8 cellular contexts compared by ENCODE assay signal in the genomic region with DNA sequence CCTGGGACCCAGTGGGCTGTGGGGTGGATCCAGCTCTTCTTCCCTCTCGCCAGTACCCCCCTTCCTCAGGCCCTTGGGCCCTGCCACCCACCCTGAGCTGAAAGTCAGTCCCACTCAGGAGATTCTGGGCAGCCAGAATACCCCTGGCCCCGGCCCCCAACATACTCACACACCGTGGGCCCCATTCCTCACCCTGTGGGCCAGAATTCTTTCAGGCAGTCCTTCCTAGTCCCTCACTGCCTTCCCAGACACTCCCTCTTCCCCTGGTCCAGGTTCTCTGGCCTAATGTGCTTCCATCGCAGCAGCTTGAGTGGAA. TPM values are rescaled to one million over a fixed set of nuclear protein-coding genes. Genes with fewer than 3 reads are reported as not detected.
DNase-seq lines count a peak whose midpoint lies in the region; ATAC-seq, FAIRE-seq and TF ChIP-seq lines count a peak whose summit lies in the region.

No MANE protein-coding gene starts in this region.

- peaks cover 22% of the 10 kb centered on the region for H3F3A ChIP-seq in neural progenitor cell (ENCODE audit: low read depth)

- CTCF ChIA-PET in A549 (lab: Yijun Ruan, JAX), result interaction anchor here (0.6 to 20.0 kb wide), 14 partner anchors 9 to 144 kb away, joined by 3 to 1913 read pairs (median 4); a partner anchor contains a TSS

- H3K9ac ChIP-seq in neural progenitor cell, result no peak overlapping the region

- no peak overlapping the region for H3K4me3 Mint-ChIP-seq in neural progenitor cell

- DNase-seq in A549 (ENCODE audit: low read depth in 1 of 2, low spot score in 1 of 2) (no peak), HL-60 (ENCODE audit: low read depth in 1 of 2, low spot score in 1 of 2) (no peak), brain microvascular endothelial cell (no peak), neural progenitor cell (ENCODE audit: low spot score) (no peak), NCI-H524 (lab: John Stamatoyannopoulos, UW) (no peak), inferior parietal cortex (ENCODE audit: extremely low spot score) (no peak)
- DNase-seq in activated CD4-positive, CD25-positive, alpha-beta regulatory T cell (lab: John Stamatoyannopoulos, UW), result no peak

- ATAC-seq in A549 (no peak), HG03039 (IDR thresholded peaks at IDR 0.05; ENCODE audit: unreplicated experiment) (no peak)

- POLR2A ChIA-PET in A549 (lab: Yijun Ruan, JAX), result interaction anchor here (1.4 to 8.3 kb wide), 3 partner anchors 11 to 25 kb away, joined by 3 to 172 read pairs (median 129); a partner anchor contains a TSS

- H3K4me1 ChIP-seq in A549 (peaks cover 75% of the 10 kb centered on the region), neural progenitor cell (peaks cover 38% of the 10 kb centered on the region)

- TF ChIP-seq POLR2A in A549 (IDR thresholded peaks at IDR 0.05; ENCODE audit: low read length), result no peak

- TF ChIP-seq EP300 in A549 (IDR thresholded peaks at IDR 0.05), result no peak

- WGBS in A549 (ENCODE audit: missing lambda C conversion rate), result 23% methylated on average over 4 of the region's 4 CpGs

- in situ Hi-C loops in brain microvascular endothelial cell (cut with HindIII; ENCODE audit: low pct_ligation_motif_present, low sequenced_read_pairs), result no loop called here

- H3K4me1 Mint-ChIP-seq in neural progenitor cell, result peaks cover 35% of the 10 kb centered on the region

- H3K27ac ChIP-seq in A549, result peak overlapping the region; percentile 93 to 98
- peak overlapping the region; percentile 84 for H3K27ac ChIP-seq in HL-60 (replicated peaks)
- H3K27ac ChIP-seq in brain microvascular endothelial cell, result peak overlapping the region; percentile 97
- no peak overlapping the region for H3K27ac ChIP-seq in neural progenitor cell

- H3K9me3 ChIP-seq in A549, result no peaks in the 10 kb centered on the region
- H3K9me3 ChIP-seq in neural progenitor cell (ENCODE audit: low read depth), result no peaks in the 10 kb centered on the region

- no peak overlapping the region for H2AFZ ChIP-seq in neural progenitor cell (replicated peaks)

- FAIRE-seq in A549 (lab: Jason Lieb, UNC), result no peak

- peaks cover 6% of the 10 kb centered on the region for H3K27me3 Mint-ChIP-seq in neural progenitor cell (ENCODE audit: insufficient read depth, low read depth)

- H3K27me3 ChIP-seq in HL-60 (ENCODE audit: insufficient read depth, poor library complexity, severe bottlenecking), result no peaks in the 10 kb centered on the region
- no peaks in the 10 kb centered on the region for H3K27me3 ChIP-seq in brain microvascular endothelial cell (replicated peaks)
- no peaks in the 10 kb centered on the region for H3K27me3 ChIP-seq in neural progenitor cell

- TF ChIP-seq CTCF in A549 (IDR thresholded peaks at IDR 0.05) (no peak), HL-60 (IDR thresholded peaks at IDR 0.05; ENCODE audit: insufficient read depth, low read length) (no peak), brain microvascular endothelial cell (IDR thresholded peaks at IDR 0.05; ENCODE audit: low read depth, low read length, missing control alignments) (no peak), neural progenitor cell (IDR thresholded peaks at IDR 0.05) (no peak)

- H3K79me2 ChIP-seq in neural progenitor cell (ENCODE audit: low read depth), result no peaks in the 10 kb centered on the region

- H3K36me3 ChIP-seq in brain microvascular endothelial cell (replicated peaks) (no peaks in the 10 kb centered on the region), neural progenitor cell (no peaks in the 10 kb centered on the region)

- H3K9me3 Mint-ChIP-seq in neural progenitor cell, result peaks cover 2% of the 10 kb centered on the region

- no peak for TF ChIP-seq RAD21 in A549 (conservative IDR thresholded peaks at IDR 0.05 in 1 of 2, IDR thresholded peaks at IDR 0.05 in 1 of 2)

- H3K4me3 ChIP-seq in A549, result no peak overlapping the region
- no peak overlapping the region for H3K4me3 ChIP-seq in HL-60 (replicated peaks; ENCODE audit: insufficient read depth, low read length)
- H3K4me3 ChIP-seq in brain microvascular endothelial cell (ENCODE audit: low read depth, low read length), result no peak overlapping the region
- H3K4me3 ChIP-seq in neural progenitor cell, result no peak overlapping the region

- peak overlapping the region; percentile 26 for H3K27ac Mint-ChIP-seq in neural progenitor cell

- peaks cover 2% of the 10 kb centered on the region for H3K36me3 Mint-ChIP-seq in neural progenitor cell

- H3K4me2 ChIP-seq in A549, result peak overlapping the region; percentile 93
- peak overlapping the region; percentile 60 for H3K4me2 ChIP-seq in neural progenitor cell

- no peaks in the 10 kb centered on the region for H4K20me1 ChIP-seq in neural progenitor cell (ENCODE audit: low read depth)

TF ChIP-seq in A549, 52 proteins besides CTCF, POLR2A, EP300 and RAD21 (continues in another document):
- TF ChIP-seq, protein P1, sequence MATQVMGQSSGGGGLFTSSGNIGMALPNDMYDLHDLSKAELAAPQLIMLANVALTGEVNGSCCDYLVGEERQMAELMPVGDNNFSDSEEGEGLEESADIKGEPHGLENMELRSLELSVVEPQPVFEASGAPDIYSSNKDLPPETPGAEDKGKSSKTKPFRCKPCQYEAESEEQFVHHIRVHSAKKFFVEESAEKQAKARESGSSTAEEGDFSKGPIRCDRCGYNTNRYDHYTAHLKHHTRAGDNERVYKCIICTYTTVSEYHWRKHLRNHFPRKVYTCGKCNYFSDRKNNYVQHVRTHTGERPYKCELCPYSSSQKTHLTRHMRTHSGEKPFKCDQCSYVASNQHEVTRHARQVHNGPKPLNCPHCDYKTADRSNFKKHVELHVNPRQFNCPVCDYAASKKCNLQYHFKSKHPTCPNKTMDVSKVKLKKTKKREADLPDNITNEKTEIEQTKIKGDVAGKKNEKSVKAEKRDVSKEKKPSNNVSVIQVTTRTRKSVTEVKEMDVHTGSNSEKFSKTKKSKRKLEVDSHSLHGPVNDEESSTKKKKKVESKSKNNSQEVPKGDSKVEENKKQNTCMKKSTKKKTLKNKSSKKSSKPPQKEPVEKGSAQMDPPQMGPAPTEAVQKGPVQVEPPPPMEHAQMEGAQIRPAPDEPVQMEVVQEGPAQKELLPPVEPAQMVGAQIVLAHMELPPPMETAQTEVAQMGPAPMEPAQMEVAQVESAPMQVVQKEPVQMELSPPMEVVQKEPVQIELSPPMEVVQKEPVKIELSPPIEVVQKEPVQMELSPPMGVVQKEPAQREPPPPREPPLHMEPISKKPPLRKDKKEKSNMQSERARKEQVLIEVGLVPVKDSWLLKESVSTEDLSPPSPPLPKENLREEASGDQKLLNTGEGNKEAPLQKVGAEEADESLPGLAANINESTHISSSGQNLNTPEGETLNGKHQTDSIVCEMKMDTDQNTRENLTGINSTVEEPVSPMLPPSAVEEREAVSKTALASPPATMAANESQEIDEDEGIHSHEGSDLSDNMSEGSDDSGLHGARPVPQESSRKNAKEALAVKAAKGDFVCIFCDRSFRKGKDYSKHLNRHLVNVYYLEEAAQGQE (IDR thresholded peaks at IDR 0.05), result no peak
- TF ChIP-seq, protein P2, sequence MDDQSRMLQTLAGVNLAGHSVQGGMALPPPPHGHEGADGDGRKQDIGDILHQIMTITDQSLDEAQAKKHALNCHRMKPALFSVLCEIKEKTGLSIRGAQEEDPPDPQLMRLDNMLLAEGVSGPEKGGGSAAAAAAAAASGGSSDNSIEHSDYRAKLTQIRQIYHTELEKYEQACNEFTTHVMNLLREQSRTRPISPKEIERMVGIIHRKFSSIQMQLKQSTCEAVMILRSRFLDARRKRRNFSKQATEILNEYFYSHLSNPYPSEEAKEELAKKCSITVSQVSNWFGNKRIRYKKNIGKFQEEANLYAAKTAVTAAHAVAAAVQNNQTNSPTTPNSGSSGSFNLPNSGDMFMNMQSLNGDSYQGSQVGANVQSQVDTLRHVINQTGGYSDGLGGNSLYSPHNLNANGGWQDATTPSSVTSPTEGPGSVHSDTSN (IDR thresholded peaks at IDR 0.05), result no peak
- no peak for TF ChIP-seq ZFP36 (IDR thresholded peaks at IDR 0.05; ENCODE audit: borderline replicate concordance, partially characterized antibody)
- TF ChIP-seq GATA3 (IDR thresholded peaks at IDR 0.05; ENCODE audit: borderline replicate concordance), result no peak

RNA-seq across cellular contexts. Expression of a gene that starts 3.2 kb away (rescaled TPM):
- polyA plus RNA-seq in A549 (2011; rRNA removed), result 140 and 157 TPM in 2 replicates
- 213 and 248 TPM in 2 replicates for polyA plus RNA-seq in A549 (2012; cell fraction: cytosol; rRNA removed)
- polyA plus RNA-seq in A549 (2012; cell fraction: nucleus; rRNA removed), result 283 and 303 TPM in 2 replicates
- 131 to 159 TPM (median 148 TPM) in 3 replicates for polyA plus RNA-seq in A549 (2017; fragmentation: RNase III; extraction: RNeasy Plus Mini Kit Qiagen cat#74134 plus additional on column Dnase treatment)
- polyA minus RNA-seq in A549 (2011; rRNA and poly(A)+ RNA removed), result 45.2 and 61.1 TPM in 2 replicates
- 1.1 and 17.8 TPM in 2 replicates for total RNA-seq in neural progenitor cell (ENCODE audit: low replicate concordance)

RNA-seq across cellular contexts. Expression of a gene that starts 16.9 kb away (rescaled TPM):
- 23.9 and 25.8 TPM in 2 replicates for polyA plus RNA-seq in A549 (2011; rRNA removed)
- 75.7 and 103 TPM in 2 replicates for polyA plus RNA-seq in A549 (2012; cell fraction: cytosol; rRNA removed)
- 204 and 212 TPM in 2 replicates for polyA plus RNA-seq in A549 (2012; cell fraction: nucleus; rRNA removed)
- 31.0 to 37.1 TPM (median 36.0 TPM) in 3 replicates for polyA plus RNA-seq in A549 (2017; fragmentation: RNase III; extraction: RNeasy Plus Mini Kit Qiagen cat#74134 plus additional on column Dnase treatment)
- 14.6 and 17.5 TPM in 2 replicates for polyA minus RNA-seq in A549 (2011; rRNA and poly(A)+ RNA removed)
- 2.0 and 3.7 TPM in 2 replicates for total RNA-seq in neural progenitor cell (ENCODE audit: low replicate concordance)

RNA-seq across cellular contexts. Expression of a gene that starts 35.3 kb away (rescaled TPM):
- polyA plus RNA-seq in A549 (2011; rRNA removed) (19.0 and 19.6 TPM in 2 replicates), A549 (2017; fragmentation: RNase III; extraction: RNeasy Plus Mini Kit Qiagen cat#74134 plus additional on column Dnase treatment) (41.6 to 43.7 TPM (median 43.0 TPM) in 3 replicates)
- polyA plus RNA-seq in A549 (2012; cell fraction: cytosol; rRNA removed), result 56.6 and 74.8 TPM in 2 replicates
- polyA plus RNA-seq in A549 (2012; cell fraction: nucleus; rRNA removed), result 286 and 297 TPM in 2 replicates
- 12.8 and 14.6 TPM in 2 replicates for polyA minus RNA-seq in A549 (2011; rRNA and poly(A)+ RNA removed)
- total RNA-seq in neural progenitor cell (ENCODE audit: low replicate concordance), result 10.4 and 37.5 TPM in 2 replicates

RNA-seq across cellular contexts. Expression of a gene that starts 45.1 kb away (rescaled TPM):
- polyA plus RNA-seq in A549 (2011; rRNA removed) (174 and 178 TPM in 2 replicates), A549 (2017; fragmentation: RNase III; extraction: RNeasy Plus Mini Kit Qiagen cat#74134 plus additional on column Dnase treatment) (200 to 208 TPM (median 205 TPM) in 3 replicates)
- polyA plus RNA-seq in A549 (2012; cell fraction: cytosol; rRNA removed), result 405 and 423 TPM in 2 replicates
- polyA plus RNA-seq in A549 (2012; cell fraction: nucleus; rRNA removed), result 324 and 334 TPM in 2 replicates
- polyA minus RNA-seq in A549 (2011; rRNA and poly(A)+ RNA removed), result 239 and 243 TPM in 2 replicates
- 102 and 189 TPM in 2 replicates for total RNA-seq in neural progenitor cell (ENCODE audit: low replicate concordance)

RNA-seq across cellular contexts. Expression of a gene that starts 47.4 kb away (rescaled TPM):
- polyA plus RNA-seq in A549 (2011; rRNA removed) (not detected in 2 replicates), A549 (2017; fragmentation: RNase III; extraction: RNeasy Plus Mini Kit Qiagen cat#74134 plus additional on column Dnase treatment) (0.08 TPM in 1 of 3 replicates, not detected in the others)
- polyA plus RNA-seq in A549 (2012; cell fraction: cytosol; rRNA removed), result 0.06 TPM in 1 of 2 replicates, not detected in the other
- polyA plus RNA-seq in A549 (2012; cell fraction: nucleus; rRNA removed), result 0.28 TPM in 1 of 2 replicates, not detected in the other
- not detected in 2 replicates for polyA minus RNA-seq in A549 (2011; rRNA and poly(A)+ RNA removed)
- total RNA-seq in neural progenitor cell (ENCODE audit: low replicate concordance), result 0.15 and 1.1 TPM in 2 replicates
